41 cellular contexts compared by ENCODE assay signal in the genomic region with DNA sequence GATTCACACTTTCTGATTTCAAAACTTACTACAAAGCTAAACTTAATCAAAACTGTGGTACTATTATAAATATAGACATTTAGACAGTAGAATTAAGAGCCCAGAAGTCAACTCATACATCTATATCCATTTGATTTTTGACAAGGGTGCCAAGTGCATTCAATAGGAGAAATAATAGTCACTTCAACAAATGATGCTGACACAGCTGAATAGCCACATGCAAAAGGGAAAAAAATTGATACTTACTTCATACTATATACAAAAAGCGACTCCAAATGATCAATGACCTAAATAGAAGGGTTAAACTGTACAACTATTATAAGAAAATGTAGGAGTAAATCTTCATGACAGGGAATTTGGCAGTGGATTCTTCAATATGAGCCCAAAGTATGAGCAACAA. TPM values are rescaled to one million over a fixed set of nuclear protein-coding genes. Genes with fewer than 3 reads are reported as not detected.
"Had no signal": no experiment of that assay in that cellular context is flagged by ENCODE, and none has a peak within 500 bp of the region (broad histone marks: within the 10 kb centered on the region; RNA-seq: fewer than 3 reads in every experiment).

No MANE protein-coding gene starts in this region.

- H3K4me3 ChIP-seq: adrenal gland, ascending aorta, body of pancreas, breast epithelium, cardiac muscle cell had no signal

- H3K4me1 ChIP-seq: adrenal gland, ascending aorta, body of pancreas, breast epithelium had no signal

- H3K36me3 ChIP-seq: adrenal gland, ascending aorta, brain microvascular endothelial cell, breast epithelium, cardiac muscle cell had no signal

- H3K9me3 ChIP-seq: adrenal gland, ascending aorta, body of pancreas had no signal

- H3K27ac Mint-ChIP-seq: activated naive CD4-positive, alpha-beta T cell treated with anti-CD3 and anti-CD28 coated beads for 36 hours; activated naive CD4-positive, alpha-beta T cell treated with anti-CD3 and anti-CD28 coated beads, Interleukin-2, amount 10 ng/mL, durations not matched to agents 7 days and 5 days; activated naive CD4-positive, alpha-beta T cell treated with anti-CD3 and anti-CD28 coated beads, Interleukin-2, amount 50 U/mL, for 24 hours; activated naive CD4-positive, alpha-beta T cell treated with anti-CD3 and anti-CD28 coated beads, Interleukin-2, amount 50 U/mL, for 72 hours; activated naive CD8-positive, alpha-beta T cell; activated naive CD8-positive, alpha-beta T cell treated with anti-CD3 and anti-CD28 coated beads for 36 hours; activated naive CD8-positive, alpha-beta T cell treated with anti-CD3 and anti-CD28 coated beads, Interleukin-2, amount 10 ng/mL, durations not matched to agents 7 days and 5 days; activated naive CD8-positive, alpha-beta T cell treated with anti-CD3 and anti-CD28 coated beads, Interleukin-2, amount 50 U/mL, for 24 hours; activated T-cell treated with anti-CD3 and anti-CD28 coated beads, Interleukin-2, amount 50 U/mL, for 24 hours; activated T-cell treated with anti-CD3 and anti-CD28 coated beads, Interleukin-2, amount 50 U/mL, for 72 hours; activated T-helper 1 cell treated with anti-CD3 and anti-CD28 coated beads, Interleukin-12 subunit alpha, Interleukin-12 subunit beta, Interleukin-2, Interleukin-4 antibody, amounts not matched to agents 30 ng/mL and 10 ng/mL and 1 ng/mL, durations not matched to agents 14 hours and 24 hours and 36 hours; activated T-helper 17 cell treated with anti-CD3 and anti-CD28 coated beads, Interleukin-2, amount 50 U/mL, for 72 hours; activated T-helper 2 cell treated with anti-CD3 and anti-CD28 coated beads, Interferon-gamma antibody, Interleukin-2, Interleukin-4, amounts not matched to agents 10 μg/mL and 5 μg/mL and 100 μg/mL, durations not matched to agents 14 hours and 24 hours and 36 hours; brain had no signal

- H3K4me1 Mint-ChIP-seq: activated naive CD4-positive, alpha-beta T cell treated with anti-CD3 and anti-CD28 coated beads, Interleukin-2, amount 10 ng/mL, durations not matched to agents 7 days and 5 days; activated naive CD4-positive, alpha-beta T cell treated with anti-CD3 and anti-CD28 coated beads, Interleukin-2, amount 50 U/mL, for 24 hours; activated naive CD8-positive, alpha-beta T cell treated with anti-CD3 and anti-CD28 coated beads for 36 hours; activated naive CD8-positive, alpha-beta T cell treated with anti-CD3 and anti-CD28 coated beads, Interleukin-2, amount 10 ng/mL, durations not matched to agents 7 days and 5 days; activated naive CD8-positive, alpha-beta T cell treated with anti-CD3 and anti-CD28 coated beads, Interleukin-2, amount 50 U/mL, for 24 hours; activated T-helper 17 cell treated with anti-CD3 and anti-CD28 coated beads, Interleukin-2, amount 50 U/mL, for 72 hours; brain; central memory CD8-positive, alpha-beta T cell had no signal

- H3K27me3 Mint-ChIP-seq: activated naive CD4-positive, alpha-beta T cell treated with anti-CD3 and anti-CD28 coated beads, Interleukin-2, amount 10 ng/mL, durations not matched to agents 7 days and 5 days; activated naive CD4-positive, alpha-beta T cell treated with anti-CD3 and anti-CD28 coated beads, Interleukin-2, amount 50 U/mL, for 24 hours; activated naive CD8-positive, alpha-beta T cell; activated naive CD8-positive, alpha-beta T cell treated with anti-CD3 and anti-CD28 coated beads for 36 hours; activated naive CD8-positive, alpha-beta T cell treated with anti-CD3 and anti-CD28 coated beads, Interleukin-2, amount 10 ng/mL, durations not matched to agents 7 days and 5 days; activated naive CD8-positive, alpha-beta T cell treated with anti-CD3 and anti-CD28 coated beads, Interleukin-2, amount 50 U/mL, for 24 hours; activated T-cell treated with anti-CD3 and anti-CD28 coated beads, Interleukin-2, amount 50 U/mL, for 24 hours; activated T-helper 17 cell treated with anti-CD3 and anti-CD28 coated beads, Interleukin-2, amount 50 U/mL, for 72 hours; brain; central memory CD8-positive, alpha-beta T cell had no signal

- DNase-seq: activated effector memory CD4-positive, alpha-beta T cell treated with anti-CD3 and anti-CD28 coated beads, Interleukin-2, amount 50 U/mL, for 16 hours; activated effector memory CD4-positive, alpha-beta T cell treated with Interleukin-2 at 50 U/mL for 16 hours; activated gamma-delta T cell; activated gamma-delta T cell treated with Interleukin-2 at 50 U/mL for 16 hours; activated naive CD4-positive, alpha-beta T cell; activated naive CD4-positive, alpha-beta T cell treated with anti-CD3 and anti-CD28 coated beads for 36 hours; activated naive CD4-positive, alpha-beta T cell treated with anti-CD3 and anti-CD28 coated beads, Interleukin-2, amount 10 ng/mL, durations not matched to agents 7 days and 5 days; activated naive CD4-positive, alpha-beta T cell treated with anti-CD3 and anti-CD28 coated beads, Interleukin-2, amount 50 U/mL, for 16 hours; activated naive CD4-positive, alpha-beta T cell treated with Interleukin-2 at 50 U/mL for 16 hours; activated naive CD8-positive, alpha-beta T cell treated with anti-CD3 and anti-CD28 coated beads for 36 hours; activated naive CD8-positive, alpha-beta T cell treated with anti-CD3 and anti-CD28 coated beads, Interleukin-2, amount 10 ng/mL, durations not matched to agents 7 days and 5 days; activated naive CD8-positive, alpha-beta T cell treated with anti-CD3 and anti-CD28 coated beads, Interleukin-2, amount 50 U/mL, for 24 hours; activated T-cell treated with anti-CD3 and anti-CD28 coated beads, Interleukin-2, amount 50 U/mL, for 24 hours; activated T-cell treated with anti-CD3 and anti-CD28 coated beads, Interleukin-2, amount 50 U/mL, for 4 hours; activated T-cell treated with anti-CD3 and anti-CD28 coated beads, Interleukin-2, amount 50 U/mL, for 48 hours; activated T-cell treated with anti-CD3 and anti-CD28 coated beads, Interleukin-2, amount 50 U/mL, for 72 hours; adrenal gland; amniotic stem cell; amygdala; anterior cingulate cortex; aorta; body of pancreas; brain microvascular endothelial cell; caudate nucleus; central memory CD4-positive, alpha-beta T cell; cerebellar nuclear complex had no signal

- ATAC-seq: activated naive CD4-positive, alpha-beta T cell treated with anti-CD3 and anti-CD28 coated beads, Interleukin-2, amount 50 U/mL, for 72 hours; activated naive CD8-positive, alpha-beta T cell treated with anti-CD3 and anti-CD28 coated beads, Interleukin-2, amount 50 U/mL, for 24 hours; activated T-cell treated with anti-CD3 and anti-CD28 coated beads, Interleukin-2, amount 50 U/mL, for 4 hours; activated T-cell treated with anti-CD3 and anti-CD28 coated beads, Interleukin-2, amount 50 U/mL, for 72 hours; activated T-helper 17 cell treated with anti-CD3 and anti-CD28 coated beads, Interleukin-2, amount 50 U/mL, for 72 hours; body of pancreas had no signal

- H3K36me3 Mint-ChIP-seq: activated naive CD4-positive, alpha-beta T cell treated with anti-CD3 and anti-CD28 coated beads, Interleukin-2, amount 10 ng/mL, durations not matched to agents 7 days and 5 days; activated naive CD4-positive, alpha-beta T cell treated with anti-CD3 and anti-CD28 coated beads, Interleukin-2, amount 50 U/mL, for 24 hours; activated naive CD8-positive, alpha-beta T cell; activated naive CD8-positive, alpha-beta T cell treated with anti-CD3 and anti-CD28 coated beads for 36 hours; activated naive CD8-positive, alpha-beta T cell treated with anti-CD3 and anti-CD28 coated beads, Interleukin-2, amount 10 ng/mL, durations not matched to agents 7 days and 5 days; brain had no signal

- H3K9me3 Mint-ChIP-seq: activated naive CD8-positive, alpha-beta T cell treated with anti-CD3 and anti-CD28 coated beads, Interleukin-2, amount 10 ng/mL, durations not matched to agents 7 days and 5 days; brain had no signal

- FAIRE-seq: astrocyte, bronchial epithelial cell had no signal

- H3K27me3 ChIP-seq: adrenal gland, ascending aorta, body of pancreas, brain microvascular endothelial cell, breast epithelium, cardiac muscle cell had no signal

- H3K27ac ChIP-seq: adrenal gland, ascending aorta, body of pancreas, brain microvascular endothelial cell, breast epithelium, cardiac muscle cell had no signal

- H3K4me3 Mint-ChIP-seq: activated naive CD4-positive, alpha-beta T cell treated with anti-CD3 and anti-CD28 coated beads for 36 hours; activated naive CD4-positive, alpha-beta T cell treated with anti-CD3 and anti-CD28 coated beads, Interleukin-2, amount 10 ng/mL, durations not matched to agents 7 days and 5 days; activated naive CD4-positive, alpha-beta T cell treated with anti-CD3 and anti-CD28 coated beads, Interleukin-2, amount 50 U/mL, for 24 hours; activated naive CD8-positive, alpha-beta T cell; activated naive CD8-positive, alpha-beta T cell treated with anti-CD3 and anti-CD28 coated beads for 36 hours; activated naive CD8-positive, alpha-beta T cell treated with anti-CD3 and anti-CD28 coated beads, Interleukin-2, amount 10 ng/mL, durations not matched to agents 7 days and 5 days; activated naive CD8-positive, alpha-beta T cell treated with anti-CD3 and anti-CD28 coated beads, Interleukin-2, amount 50 U/mL, for 24 hours; activated T-cell treated with anti-CD3 and anti-CD28 coated beads, Interleukin-2, amount 50 U/mL, for 24 hours; activated T-cell treated with anti-CD3 and anti-CD28 coated beads, Interleukin-2, amount 50 U/mL, for 4 hours; activated T-cell treated with anti-CD3 and anti-CD28 coated beads, Interleukin-2, amount 50 U/mL, for 72 hours; activated T-helper 1 cell treated with anti-CD3 and anti-CD28 coated beads, Interleukin-12 subunit alpha, Interleukin-12 subunit beta, Interleukin-2, Interleukin-4 antibody, amounts not matched to agents 30 ng/mL and 10 ng/mL and 1 ng/mL, durations not matched to agents 14 hours and 24 hours and 36 hours; activated T-helper 17 cell treated with anti-CD3 and anti-CD28 coated beads, Interleukin-2, amount 50 U/mL, for 72 hours; brain; central memory CD8-positive, alpha-beta T cell had no signal

RNA-seq across cellular contexts. Expression of a gene that starts 40.7 kb away (rescaled TPM):
- total RNA-seq: activated naive CD4-positive, alpha-beta T cell treated with anti-CD3 and anti-CD28 coated beads for 36 hours; activated naive CD4-positive, alpha-beta T cell treated with anti-CD3 and anti-CD28 coated beads, Interleukin-2, amount 50 U/mL, for 72 hours; activated naive CD8-positive, alpha-beta T cell treated with anti-CD3 and anti-CD28 coated beads for 36 hours; activated naive CD8-positive, alpha-beta T cell treated with anti-CD3 and anti-CD28 coated beads, Interleukin-2, amount 10 ng/mL, durations not matched to agents 7 days and 5 days; activated T-cell treated with anti-CD3 and anti-CD28 coated beads, Interleukin-2, amount 50 U/mL, for 4 hours; activated T-cell treated with anti-CD3 and anti-CD28 coated beads, Interleukin-2, amount 50 U/mL, for 72 hours; activated T-helper 1 cell treated with anti-CD3 and anti-CD28 coated beads, Interleukin-12 subunit alpha, Interleukin-12 subunit beta, Interleukin-2, Interleukin-4 antibody, amounts not matched to agents 30 ng/mL and 10 ng/mL and 1 ng/mL, durations not matched to agents 14 hours and 24 hours and 36 hours; activated T-helper 17 cell treated with anti-CD3 and anti-CD28 coated beads, Interleukin-2, amount 50 U/mL, for 72 hours; activated T-helper 2 cell treated with anti-CD3 and anti-CD28 coated beads, Interferon-gamma antibody, Interleukin-2, Interleukin-4, amounts not matched to agents 10 μg/mL and 5 μg/mL and 100 μg/mL, durations not matched to agents 14 hours and 24 hours and 36 hours; ascending aorta; body of pancreas; breast epithelium; bronchial epithelial cell; cardiac septum; chondrocyte had no signal
- polyA plus RNA-seq: aorta had no signal
